Comparison of ENCODE assay signal across 10 cellular contexts in the genomic region with DNA sequence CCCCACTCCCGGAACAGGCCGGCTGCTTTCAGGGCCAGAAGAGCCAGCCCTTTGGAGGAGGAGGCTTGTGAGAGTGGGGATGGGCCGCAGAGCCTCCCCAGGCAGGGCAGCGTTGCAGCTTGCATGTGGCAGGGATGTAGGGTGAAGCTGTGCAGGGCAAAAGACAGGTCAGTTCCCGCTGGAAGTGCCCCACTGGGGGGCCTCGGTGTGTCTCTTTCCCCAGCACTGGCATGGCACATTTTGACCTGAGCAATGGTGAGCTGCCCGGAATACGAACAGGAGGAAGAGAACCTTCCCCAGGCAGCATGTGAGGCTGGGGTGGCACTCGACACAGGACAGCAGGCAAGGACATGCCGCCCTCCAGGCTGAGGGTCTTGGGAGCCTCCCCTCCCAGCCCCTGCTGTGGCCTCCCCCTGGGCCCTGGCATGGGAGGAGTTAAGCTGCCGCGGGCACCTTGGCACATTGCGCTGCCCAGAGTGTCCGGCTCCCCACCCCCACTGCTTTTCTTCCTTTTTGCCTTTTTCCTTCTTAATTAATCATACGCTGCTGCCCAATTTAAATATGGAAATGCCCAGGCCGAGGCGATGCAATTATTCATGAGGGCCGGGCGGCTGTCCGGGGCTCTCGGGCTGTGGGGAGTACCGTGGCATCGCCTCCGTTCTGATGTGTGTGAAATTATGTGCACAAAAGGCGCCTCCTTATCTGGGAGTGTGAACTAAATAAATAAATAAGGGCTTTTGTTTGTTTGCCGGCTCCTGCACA.
DNase-seq lines count a peak whose midpoint lies in the region; ATAC-seq and TF ChIP-seq lines count a peak whose summit lies in the region.
"Had no signal": no experiment of that assay in that cellular context is flagged by ENCODE, and none has a peak within 500 bp of the region (broad histone marks: within the 10 kb centered on the region; RNA-seq: fewer than 3 reads in every experiment).

No MANE protein-coding gene starts in this region.

- TF ChIP-seq CTCF in gastroesophageal sphincter (IDR thresholded peaks at IDR 0.05) (no peak), prostate gland (IDR thresholded peaks at IDR 0.05) (peak in 1 of 4 experiments; percentile 10)

- CTCF ChIA-PET in CD8-positive, alpha-beta memory T cell (lab: Charles Lee): interaction anchor here (1.5 to 2.1 kb wide), 2 partner anchors 16 to 47 kb away, joined by 5 to 9 read pairs; no protein-coding TSS in a partner anchor

- peak in 2 of 5 donors; percentile 20 to 47 for DNase-seq in CD8-positive, alpha-beta memory T cell
- DNase-seq in LHCN-M2 (ENCODE audit: low read depth) (peak; percentile 74), prostate gland (ENCODE audit: low spot score) (no peak), iPS-NIHi11 (ENCODE audit: low spot score) (no peak)
- peak; percentile 23 to 40 for DNase-seq in activated T-cell treated with anti-CD3 and anti-CD28 coated beads, Interleukin-2, amount 50 U/mL, for 72 hours

- H3K27ac ChIP-seq in CD8-positive, alpha-beta memory T cell (ENCODE audit: low read depth, low read length): peak overlapping the region; percentile 47
- peak overlapping the region; percentile 95 to 100 (median 98) for H3K27ac ChIP-seq in gastroesophageal sphincter
- peak overlapping the region; percentile 100 for H3K27ac ChIP-seq in prostate gland

- peaks cover 33 to 54% (median 36%) of the 10 kb centered on the region in 3 donors for H3K4me1 Mint-ChIP-seq in CD8-positive, alpha-beta memory T cell
- peaks cover 50% of the 10 kb centered on the region for H3K4me1 Mint-ChIP-seq in activated T-cell treated with anti-CD3 and anti-CD28 coated beads, Interleukin-2, amount 50 U/mL, for 72 hours (ENCODE audit: low read depth)

- H3K4me3 ChIP-seq in CD8-positive, alpha-beta memory T cell (ENCODE audit: low read length): peak overlapping the region; percentile 31
- H3K4me3 ChIP-seq in gastroesophageal sphincter (peak overlapping the region; percentile 79 to 88), prostate gland (peak overlapping the region; percentile 58 to 61)
- H3K4me3 ChIP-seq: K562 had no signal

- TF ChIP-seq EP300 in gastroesophageal sphincter (IDR thresholded peaks at IDR 0.05): no peak

- H3K36me3 ChIP-seq in CD8-positive, alpha-beta memory T cell (ENCODE audit: insufficient read depth, low read length): no peaks in the 10 kb centered on the region
- no peaks in the 10 kb centered on the region for H3K36me3 ChIP-seq in gastroesophageal sphincter
- H3K36me3 ChIP-seq in prostate gland: no peaks in the 10 kb centered on the region

- POLR2A ChIA-PET in CD8-positive, alpha-beta memory T cell (lab: Charles Lee): interaction anchor here (1.0 to 5.9 kb wide), 6 partner anchors 8 to 40 kb away, joined by 3 to 43 read pairs (median 4); no protein-coding TSS in a partner anchor

- H3K4me1 ChIP-seq in CD8-positive, alpha-beta memory T cell (ENCODE audit: insufficient read depth, low read length): peaks cover 47% of the 10 kb centered on the region
- H3K4me1 ChIP-seq in gastroesophageal sphincter (peaks cover 7 to 93% (median 59%) of the 10 kb centered on the region in 3 donors), prostate gland (replicated peaks) (peaks cover 49% of the 10 kb centered on the region)

- H3K27me3 Mint-ChIP-seq in CD8-positive, alpha-beta memory T cell: no peaks in the 10 kb centered on the region
- no peaks in the 10 kb centered on the region for H3K27me3 Mint-ChIP-seq in activated T-cell treated with anti-CD3 and anti-CD28 coated beads, Interleukin-2, amount 50 U/mL, for 72 hours (ENCODE audit: low read depth)

- H3K27ac Mint-ChIP-seq in CD8-positive, alpha-beta memory T cell: peak overlapping the region; percentile 88 to 98 (median 91)
- H3K27ac Mint-ChIP-seq in activated T-cell treated with anti-CD3 and anti-CD28 coated beads, Interleukin-2, amount 50 U/mL, for 72 hours: peak overlapping the region; percentile 96

- H3K36me3 Mint-ChIP-seq in CD8-positive, alpha-beta memory T cell: peaks cover 0 to 5% (median 0%) of the 10 kb centered on the region in 3 donors
- peaks cover 0 to 2% of the 10 kb centered on the region in 2 donors for H3K36me3 Mint-ChIP-seq in activated T-cell treated with anti-CD3 and anti-CD28 coated beads, Interleukin-2, amount 50 U/mL, for 72 hours (ENCODE audit: insufficient read depth in 2 of 2)

- peak; percentile 19 to 35 for ATAC-seq in activated T-cell treated with anti-CD3 and anti-CD28 coated beads, Interleukin-2, amount 50 U/mL, for 72 hours (replicated peaks in 1 of 2)
- ATAC-seq in gastroesophageal sphincter (peak; percentile 13), HG03045 (IDR thresholded peaks at IDR 0.05; ENCODE audit: unreplicated experiment) (no peak), GM18519 (IDR thresholded peaks at IDR 0.05; ENCODE audit: low FRiP score, unreplicated experiment) (no peak)
- ATAC-seq: K562 had no signal

- intact Hi-C loops in prostate gland (cut with DNase I): no loop called here

- 0 to 3% methylated on average over 2 to 15 of the region's 26 CpGs for WGBS in gastroesophageal sphincter (ENCODE audit: low coverage in 1 of 2), 2 donors
- 3% methylated on average over 26 of the region's 26 CpGs for WGBS in prostate gland

- peak overlapping the region; percentile 85 to 93 (median 88) for H3K4me3 Mint-ChIP-seq in CD8-positive, alpha-beta memory T cell
- H3K4me3 Mint-ChIP-seq in activated T-cell treated with anti-CD3 and anti-CD28 coated beads, Interleukin-2, amount 50 U/mL, for 72 hours: peak overlapping the region; percentile 95 to 97
- H3K4me3 Mint-ChIP-seq: neural crest cell had no signal

- H3K9me3 Mint-ChIP-seq in CD8-positive, alpha-beta memory T cell: no peaks in the 10 kb centered on the region
- H3K9me3 Mint-ChIP-seq in activated T-cell treated with anti-CD3 and anti-CD28 coated beads, Interleukin-2, amount 50 U/mL, for 72 hours: no peaks in the 10 kb centered on the region
- H3K9me3 Mint-ChIP-seq: neural crest cell had no signal

- H3K9me3 ChIP-seq in CD8-positive, alpha-beta memory T cell (ENCODE audit: low read length): no peaks in the 10 kb centered on the region
- H3K9me3 ChIP-seq in gastroesophageal sphincter (no peaks in the 10 kb centered on the region), prostate gland (no peaks in the 10 kb centered on the region)

- TF ChIP-seq POLR2A in gastroesophageal sphincter (IDR thresholded peaks at IDR 0.05) (no peak), prostate gland (IDR thresholded peaks at IDR 0.05) (peak; percentile 19)

- H3K27me3 ChIP-seq in CD8-positive, alpha-beta memory T cell (ENCODE audit: insufficient read depth, low read length, poor library complexity, severe bottlenecking): no peaks in the 10 kb centered on the region
- H3K27me3 ChIP-seq in gastroesophageal sphincter (no peaks in the 10 kb centered on the region), prostate gland (replicated peaks; ENCODE audit: insufficient read depth) (no peaks in the 10 kb centered on the region)

Comparison
In these comparisons a context has a peak if more than half of its experiments do, and no peak if none do; other contexts are left out.
1. DNase-seq: peak in LHCN-M2 (single experiment) and activated T-cell treated with anti-CD3 and anti-CD28 coated beads, Interleukin-2, amount 50 U/mL, for 72 hours (2 of 2); none in prostate gland (single experiment) and iPS-NIHi11 (single experiment).
2. H3K27ac ChIP-seq: peak in every context shown above with its lines; median percentile 100 in prostate gland; 98 in gastroesophageal sphincter; 47 in CD8-positive, alpha-beta memory T cell.
3. H3K4me3 ChIP-seq: peak in every context shown above with its lines; median percentile 84 in gastroesophageal sphincter; 60 in prostate gland; 31 in CD8-positive, alpha-beta memory T cell.
4. ATAC-seq: peak in activated T-cell treated with anti-CD3 and anti-CD28 coated beads, Interleukin-2, amount 50 U/mL, for 72 hours (2 of 2) and gastroesophageal sphincter (single experiment); none in HG03045 (single experiment) and GM18519 (single experiment).